24 cellular contexts compared by ENCODE assay signal in the genomic region with DNA sequence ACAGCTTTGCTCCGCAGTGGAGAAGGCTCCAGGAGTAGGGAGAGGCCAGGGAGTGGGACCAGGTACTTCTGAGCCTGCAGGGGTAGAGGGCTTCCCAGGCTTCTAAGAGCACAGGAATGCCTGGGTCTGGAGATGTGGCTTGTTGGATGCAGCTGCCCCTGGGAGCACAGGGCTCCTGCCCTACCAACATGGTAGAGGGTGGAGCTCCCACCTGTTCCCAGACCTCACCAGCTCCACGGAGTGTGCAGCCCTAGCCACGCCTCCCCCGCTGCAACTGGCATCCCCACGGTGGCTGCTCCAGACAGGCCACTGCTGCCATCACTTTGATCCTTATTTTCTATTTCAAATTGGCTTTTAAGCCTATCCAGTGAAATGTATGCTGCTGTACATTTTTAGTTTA.
"Had no signal": no experiment of that assay in that cellular context is flagged by ENCODE, and none has a peak within 500 bp of the region (broad histone marks: within the 10 kb centered on the region; RNA-seq: fewer than 3 reads in every experiment).

No MANE protein-coding gene starts in this region.

- H3K27ac ChIP-seq: gastrocnemius medialis, psoas muscle, sigmoid colon, skin epidermis, spleen, thoracic aorta, tibial nerve, upper lobe of left lung, uterus had no signal

- H3K4me1 Mint-ChIP-seq: neural crest cell had no signal

- H3K9me3 ChIP-seq: gastrocnemius medialis, mucosa of descending colon, psoas muscle, sigmoid colon, thoracic aorta, tibial nerve, upper lobe of left lung, uterus had no signal

- H3K4me3 Mint-ChIP-seq: effector memory CD8-positive, alpha-beta T cell; memory B cell; mesothelial cell of epicardium; naive thymus-derived CD8-positive, alpha-beta T cell; neural crest cell; stimulated activated memory B cell treated with anti-CD40 and anti-IgM and Interleukin-4, amounts not matched to agents 10 μg/mL and 1 μg/mL and 100 μg/mL, for 72 hours; stimulated activated naive CD8-positive, alpha-beta T cell treated with anti-CD3 and anti-CD28 coated beads, Interleukin-15, Interleukin-2, amounts not matched to agents 100 ng/mL and 50 ng/mL, for 24 hours had no signal

- ATAC-seq: effector memory CD8-positive, alpha-beta T cell; gastrocnemius medialis; mucosa of descending colon; naive thymus-derived CD8-positive, alpha-beta T cell; psoas muscle; stimulated activated memory B cell treated with anti-CD40 and anti-IgM and Interleukin-4, amounts not matched to agents 10 μg/mL and 1 μg/mL and 100 μg/mL, for 72 hours had no signal

- H3K4me1 ChIP-seq: tibial nerve, uterus had no signal

- H3K27ac Mint-ChIP-seq: effector memory CD8-positive, alpha-beta T cell; memory B cell; mesothelial cell of epicardium; naive thymus-derived CD8-positive, alpha-beta T cell; stimulated activated memory B cell treated with anti-CD40 and anti-IgM and Interleukin-4, amounts not matched to agents 10 μg/mL and 1 μg/mL and 100 μg/mL, for 72 hours; stimulated activated naive CD8-positive, alpha-beta T cell treated with anti-CD3 and anti-CD28 coated beads, Interleukin-15, Interleukin-2, amounts not matched to agents 100 ng/mL and 50 ng/mL, for 24 hours had no signal

- H3K27me3 Mint-ChIP-seq: effector memory CD8-positive, alpha-beta T cell; memory B cell; naive thymus-derived CD8-positive, alpha-beta T cell; stimulated activated memory B cell treated with anti-CD40 and anti-IgM and Interleukin-4, amounts not matched to agents 10 μg/mL and 1 μg/mL and 100 μg/mL, for 72 hours; stimulated activated naive CD8-positive, alpha-beta T cell treated with anti-CD3 and anti-CD28 coated beads, Interleukin-15, Interleukin-2, amounts not matched to agents 100 ng/mL and 50 ng/mL, for 24 hours had no signal

- H3K36me3 ChIP-seq: gastrocnemius medialis, thoracic aorta, uterus had no signal

- H3K9me3 Mint-ChIP-seq: effector memory CD8-positive, alpha-beta T cell; stimulated activated naive CD8-positive, alpha-beta T cell treated with anti-CD3 and anti-CD28 coated beads, Interleukin-15, Interleukin-2, amounts not matched to agents 100 ng/mL and 50 ng/mL, for 24 hours had no signal

- DNase-seq: cerebellar nuclear complex; cortex of kidney; effector memory CD8-positive, alpha-beta T cell; foreskin fibroblast; gastrocnemius medialis; head of caudate nucleus; mucosa of descending colon; naive thymus-derived CD8-positive, alpha-beta T cell; psoas muscle; right cardiac atrium; sigmoid colon; spleen; stimulated activated CD4-positive, alpha-beta T cell treated with anti-CD3 and anti-CD28 coated beads, Interleukin-4, amount 100 ng/mL, for 4 hours; uterus had no signal

- H3K27me3 ChIP-seq: gastrocnemius medialis, sigmoid colon, spleen, tibial nerve, upper lobe of left lung, uterus had no signal

- H3K4me3 ChIP-seq: gastrocnemius medialis, lung, mucosa of descending colon, psoas muscle, sigmoid colon, skin epidermis, spleen, thoracic aorta, tibial nerve, upper lobe of left lung, uterus had no signal
